In genomic region chr20:61761453-61762207, GRCh38 we compare ENCODE assay signal across 15 cellular contexts.
"Had no signal": no experiment of that assay in that cellular context is flagged by ENCODE, and none has a peak within 500 bp of the region (broad histone marks: within the 10 kb centered on the region; RNA-seq: fewer than 3 reads in every experiment).

No MANE protein-coding gene starts in this region.

- ATAC-seq: esophagus mucosa, left colon, T-helper 17 cell had no signal

- H3K36me3 ChIP-seq: cardiac muscle cell, WERI-Rb-1 had no signal

- H3K4me1 ChIP-seq: parathyroid adenoma had no signal

- H3K4me3 Mint-ChIP-seq: neural crest cell; stimulated activated naive CD8-positive, alpha-beta T cell treated with anti-CD3 and anti-CD28 coated beads, Interleukin-15, Interleukin-2, amounts not matched to agents 100 ng/mL and 50 ng/mL, for 24 hours; T-helper 17 cell had no signal

- H3K27ac Mint-ChIP-seq: stimulated activated naive CD8-positive, alpha-beta T cell treated with anti-CD3 and anti-CD28 coated beads, Interleukin-15, Interleukin-2, amounts not matched to agents 100 ng/mL and 50 ng/mL, for 24 hours; T-helper 17 cell had no signal

- H3K27ac ChIP-seq: cardiac muscle cell, parathyroid adenoma, WERI-Rb-1 had no signal

- H3K27me3 Mint-ChIP-seq: stimulated activated naive CD8-positive, alpha-beta T cell treated with anti-CD3 and anti-CD28 coated beads, Interleukin-15, Interleukin-2, amounts not matched to agents 100 ng/mL and 50 ng/mL, for 24 hours had no signal

- DNase-seq: activated CD4-positive, alpha-beta T cell treated with anti-CD3 and anti-CD28 coated beads for 4 hours; activated CD8-positive, alpha-beta memory T cell treated with anti-CD3 and anti-CD28 coated beads, Interleukin-2, amount 50 U/mL, for 48 hours; activated naive CD4-positive, alpha-beta T cell treated with Interleukin-2 at 50 U/mL for 16 hours; mammary epithelial cell; small intestine; stimulated activated CD4-positive, alpha-beta T cell treated with anti-CD3 and anti-CD28 coated beads, Interleukin-4, amount 100 ng/mL, for 4 hours; stimulated activated CD8-positive, alpha-beta memory T cell treated with anti-CD3 and anti-CD28 coated beads, Interleukin-4, amount 100 ng/mL, for 48 hours; T-helper 17 cell; WERI-Rb-1 had no signal

- H3K27me3 ChIP-seq: cardiac muscle cell had no signal

- H3K9me3 Mint-ChIP-seq: neural crest cell; stimulated activated naive CD8-positive, alpha-beta T cell treated with anti-CD3 and anti-CD28 coated beads, Interleukin-15, Interleukin-2, amounts not matched to agents 100 ng/mL and 50 ng/mL, for 24 hours had no signal

- H3K9ac ChIP-seq: parathyroid adenoma had no signal

- H3K4me3 ChIP-seq: cardiac muscle cell had no signal
